Comparison of ENCODE assay signal across 1 cellular context in genomic region chr1:18069903-18070302, GRCh38.
TF ChIP-seq lines count a peak whose summit lies in the region.

No MANE protein-coding gene starts in this region.

TF ChIP-seq in IMR-90, 13 proteins besides CTCF, POLR2A, EP300 and RAD21:
- TF ChIP-seq MAFK (IDR thresholded peaks at IDR 0.05; ENCODE audit: low read depth, low read length) (no peak), SMC3 (IDR thresholded peaks at IDR 0.05; ENCODE audit: low read depth, low read length) (no peak), CEBPB (IDR thresholded peaks at IDR 0.05; ENCODE audit: low read depth, low read length) (no peak), BHLHE40 (IDR thresholded peaks at IDR 0.05; ENCODE audit: low read depth, low read length) (no peak), NFE2L2 (IDR thresholded peaks at IDR 0.05; ENCODE audit: low read depth, low read length) (no peak), RCOR1 (IDR thresholded peaks at IDR 0.05; ENCODE audit: insufficient replicate concordance, low read length) (no peak), MXI1 (IDR thresholded peaks at IDR 0.05; ENCODE audit: borderline replicate concordance, low read depth, low read length) (no peak), CHD1 (IDR thresholded peaks at IDR 0.05; ENCODE audit: low read depth, low read length) (no peak)
